In genomic region chrX:138150709-138151108, GRCh38 we compare ENCODE assay signal across 19 cellular contexts.
A peak's percentile ranks its signal among the peaks of the same experiment; 100 is the strongest.
DNase-seq lines count a peak whose midpoint lies in the region; ATAC-seq and TF ChIP-seq lines count a peak whose summit lies in the region.
"Had no signal": no experiment of that assay in that cellular context is flagged by ENCODE, and none has a peak within 500 bp of the region (broad histone marks: within the 10 kb centered on the region; RNA-seq: fewer than 3 reads in every experiment).

No MANE protein-coding gene starts in this region.

- DNase-seq in GM12865 (ENCODE audit: low read depth) (peak; percentile 0), GM20000 (ENCODE audit: low spot score) (peak; percentile 1), NCI-H69 (lab: John Stamatoyannopoulos, UW) (peak; percentile 0), epithelial cell of proximal tubule (ENCODE audit: low read depth) (no peak), immature natural killer cell (no peak)
- DNase-seq in activated CD4-positive, alpha-beta memory T cell treated with anti-CD3 and anti-CD28 coated beads, Interleukin-2, amount 10 ng/mL, durations not matched to agents 7 days and 5 days = no peak
- DNase-seq: activated CD4-positive, alpha-beta memory T cell treated with anti-CD3 and anti-CD28 coated beads for 36 hours; adrenal gland; C1 segment of cervical spinal cord; central memory CD4-positive, alpha-beta T cell; effector memory CD8-positive, alpha-beta T cell; hippocampal formation; Karpas-422; NCI-H2171; small intestine; tibial artery had no signal

- H3K9me3 Mint-ChIP-seq in immature natural killer cell = no peaks in the 10 kb centered on the region
- no peaks in the 10 kb centered on the region for H3K9me3 Mint-ChIP-seq in activated CD4-positive, alpha-beta memory T cell treated with anti-CD3 and anti-CD28 coated beads, Interleukin-2, amount 10 ng/mL, durations not matched to agents 7 days and 5 days
- H3K9me3 Mint-ChIP-seq: activated CD4-positive, alpha-beta memory T cell treated with anti-CD3 and anti-CD28 coated beads for 36 hours had no signal

- no peaks in the 10 kb centered on the region for H3K4me1 Mint-ChIP-seq in immature natural killer cell
- no peaks in the 10 kb centered on the region for H3K4me1 Mint-ChIP-seq in activated CD4-positive, alpha-beta memory T cell treated with anti-CD3 and anti-CD28 coated beads, Interleukin-2, amount 10 ng/mL, durations not matched to agents 7 days and 5 days

- CTCF ChIA-PET in activated CD4-positive, alpha-beta memory T cell treated with anti-CD3 and anti-CD28 coated beads, Interleukin-2, amount 10 ng/mL, durations not matched to agents 7 days and 5 days (lab: Charles Lee) = no interaction called here

- no peak for ATAC-seq in GM21619 (IDR thresholded peaks at IDR 0.05; ENCODE audit: unreplicated experiment)
- ATAC-seq: effector memory CD8-positive, alpha-beta T cell; left lobe of liver had no signal

- no peak overlapping the region for H3K4me3 ChIP-seq in GM12865 (ENCODE audit: low read depth, low read length)
- H3K4me3 ChIP-seq in epithelial cell of proximal tubule (ENCODE audit: low read depth, low read length) = no peak overlapping the region
- H3K4me3 ChIP-seq: adrenal gland, SK-N-MC, tibial artery had no signal

- H3K27me3 Mint-ChIP-seq in immature natural killer cell (ENCODE audit: low read depth in 3 of 3) = peaks cover 0 to 3% (median 0%) of the 10 kb centered on the region in 3 donors
- H3K27me3 Mint-ChIP-seq in activated CD4-positive, alpha-beta memory T cell treated with anti-CD3 and anti-CD28 coated beads, Interleukin-2, amount 10 ng/mL, durations not matched to agents 7 days and 5 days = no peaks in the 10 kb centered on the region
- H3K27me3 Mint-ChIP-seq: activated CD4-positive, alpha-beta memory T cell treated with anti-CD3 and anti-CD28 coated beads for 36 hours; effector memory CD8-positive, alpha-beta T cell had no signal

- POLR2A ChIA-PET in activated CD4-positive, alpha-beta memory T cell treated with anti-CD3 and anti-CD28 coated beads, Interleukin-2, amount 10 ng/mL, durations not matched to agents 7 days and 5 days (lab: Charles Lee) = no interaction called here

- TF ChIP-seq CTCF in GM12865 (IDR thresholded peaks at IDR 0.05; ENCODE audit: insufficient read depth, low read depth, low read length, missing control alignments) (no peak), GM20000 (IDR thresholded peaks at IDR 0.05; ENCODE audit: extremely low read depth, missing control alignments) (no peak), epithelial cell of proximal tubule (conservative IDR thresholded peaks at IDR 0.05; ENCODE audit: low read depth, low read length) (peak; percentile 12)

- no peak overlapping the region for H3K4me3 Mint-ChIP-seq in immature natural killer cell
- H3K4me3 Mint-ChIP-seq in activated CD4-positive, alpha-beta memory T cell treated with anti-CD3 and anti-CD28 coated beads, Interleukin-2, amount 10 ng/mL, durations not matched to agents 7 days and 5 days = no peak overlapping the region
- H3K4me3 Mint-ChIP-seq: activated CD4-positive, alpha-beta memory T cell treated with anti-CD3 and anti-CD28 coated beads for 36 hours; effector memory CD8-positive, alpha-beta T cell had no signal

- no peak overlapping the region for H3K27ac Mint-ChIP-seq in immature natural killer cell
- H3K27ac Mint-ChIP-seq in activated CD4-positive, alpha-beta memory T cell treated with anti-CD3 and anti-CD28 coated beads, Interleukin-2, amount 10 ng/mL, durations not matched to agents 7 days and 5 days = no peak overlapping the region
- H3K27ac Mint-ChIP-seq: activated CD4-positive, alpha-beta memory T cell treated with anti-CD3 and anti-CD28 coated beads for 36 hours; effector memory CD8-positive, alpha-beta T cell had no signal

- no peaks in the 10 kb centered on the region for H3K36me3 Mint-ChIP-seq in immature natural killer cell
- H3K36me3 Mint-ChIP-seq in activated CD4-positive, alpha-beta memory T cell treated with anti-CD3 and anti-CD28 coated beads, Interleukin-2, amount 10 ng/mL, durations not matched to agents 7 days and 5 days (ENCODE audit: low read depth) = no peaks in the 10 kb centered on the region
- H3K36me3 Mint-ChIP-seq: activated CD4-positive, alpha-beta memory T cell treated with anti-CD3 and anti-CD28 coated beads for 36 hours had no signal

Comparison
In these comparisons a context has a peak if more than half of its experiments do, and no peak if none do; other contexts are left out.
1. DNase-seq: peak in GM12865 (single experiment), GM20000 (single experiment) and NCI-H69 (single experiment); none in epithelial cell of proximal tubule (single experiment), immature natural killer cell (0 of 3) and activated CD4-positive, alpha-beta memory T cell treated with anti-CD3 and anti-CD28 coated beads, Interleukin-2, amount 10 ng/mL, durations not matched to agents 7 days and 5 days (single experiment).